Comparison of ENCODE assay signal across 11 cellular contexts in the genomic region with DNA sequence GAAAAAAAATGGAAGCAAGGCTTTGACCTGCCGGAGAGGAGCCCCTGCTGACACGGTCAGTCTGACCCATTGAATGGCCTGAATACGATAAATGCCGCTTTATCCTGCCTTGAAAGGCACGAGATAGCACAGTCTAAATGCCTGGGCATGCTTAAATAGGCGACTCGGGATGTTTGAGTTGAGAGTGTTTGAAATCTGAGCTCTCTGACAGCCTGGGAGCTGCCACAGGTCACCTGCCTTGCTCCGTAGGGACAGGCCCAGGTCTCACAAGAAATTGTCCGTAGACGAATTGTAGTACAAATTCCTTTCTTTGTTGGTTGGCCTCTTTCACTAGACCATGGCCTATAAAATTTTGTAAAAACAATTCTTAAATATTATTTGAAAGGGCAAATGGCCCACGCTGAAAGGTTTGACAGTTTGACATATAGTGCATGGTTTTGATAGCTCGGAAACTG.
DNase-seq lines count a peak whose midpoint lies in the region; ATAC-seq and TF ChIP-seq lines count a peak whose summit lies in the region.
"Had no signal": no experiment of that assay in that cellular context is flagged by ENCODE, and none has a peak within 500 bp of the region (broad histone marks: within the 10 kb centered on the region; RNA-seq: fewer than 3 reads in every experiment).

No MANE protein-coding gene starts in this region.

- POLR2A ChIA-PET in HEK293T (lab: Yijun Ruan, JAX), result interaction anchor here (0.7 to 6.4 kb wide), 4 partner anchors 21 to 73 kb away, joined by 3 to 38 read pairs (median 4); a partner anchor contains a TSS

- TF ChIP-seq CTCF in progenitor cell of endocrine pancreas (IDR thresholded peaks at IDR 0.05; ENCODE audit: unreplicated experiment), result no peak

- no peaks in the 10 kb centered on the region for H3K27me3 Mint-ChIP-seq in progenitor cell of endocrine pancreas
- H3K27me3 Mint-ChIP-seq in natural killer cell treated with Interleukin-12 subunit alpha and Interleukin-12 subunit beta and Interleukin-15 and Interleukin-18, amount 100 ng/mL, for 72 hours, result no peaks in the 10 kb centered on the region

- peaks cover 55% of the 10 kb centered on the region for H3K4me1 Mint-ChIP-seq in progenitor cell of endocrine pancreas (ENCODE audit: low read depth)
- H3K4me1 Mint-ChIP-seq in natural killer cell treated with Interleukin-12 subunit alpha and Interleukin-12 subunit beta and Interleukin-15 and Interleukin-18, amount 100 ng/mL, for 72 hours (ENCODE audit: low read depth in 2 of 2), result no peaks in the 10 kb centered on the region
- H3K4me1 Mint-ChIP-seq: activated B cell treated with CpG ODN at 0.5 μM for 24 hours had no signal

- no peaks in the 10 kb centered on the region for H3K9me3 Mint-ChIP-seq in progenitor cell of endocrine pancreas (ENCODE audit: low read depth)
- H3K9me3 Mint-ChIP-seq in natural killer cell treated with Interleukin-12 subunit alpha and Interleukin-12 subunit beta and Interleukin-15 and Interleukin-18, amount 100 ng/mL, for 72 hours, result no peaks in the 10 kb centered on the region
- H3K9me3 Mint-ChIP-seq: activated B cell treated with CpG ODN at 0.5 μM for 24 hours; CD8-positive, alpha-beta T cell had no signal

- peak overlapping the region; percentile 59 for H3K4me3 Mint-ChIP-seq in progenitor cell of endocrine pancreas (ENCODE audit: low read depth)
- H3K4me3 Mint-ChIP-seq in natural killer cell treated with Interleukin-12 subunit alpha and Interleukin-12 subunit beta and Interleukin-15 and Interleukin-18, amount 100 ng/mL, for 72 hours, result no peak overlapping the region
- H3K4me3 Mint-ChIP-seq: activated B cell treated with CpG ODN at 0.5 μM for 24 hours; CD8-positive, alpha-beta T cell had no signal

- peaks cover 20% of the 10 kb centered on the region for H3K36me3 Mint-ChIP-seq in progenitor cell of endocrine pancreas (ENCODE audit: insufficient read depth)
- no peaks in the 10 kb centered on the region for H3K36me3 Mint-ChIP-seq in natural killer cell treated with Interleukin-12 subunit alpha and Interleukin-12 subunit beta and Interleukin-15 and Interleukin-18, amount 100 ng/mL, for 72 hours
- H3K36me3 Mint-ChIP-seq: CD8-positive, alpha-beta T cell had no signal

- CTCF ChIA-PET in HEK293T (lab: Yijun Ruan, JAX), result interaction anchor here (0.5 to 0.8 kb wide), 2 partner anchors 77 to 202 kb away, joined by 3 to 4 read pairs; no protein-coding TSS in a partner anchor

- H3K27ac Mint-ChIP-seq in progenitor cell of endocrine pancreas, result peak overlapping the region; percentile 91
- no peak overlapping the region for H3K27ac Mint-ChIP-seq in natural killer cell treated with Interleukin-12 subunit alpha and Interleukin-12 subunit beta and Interleukin-15 and Interleukin-18, amount 100 ng/mL, for 72 hours
- H3K27ac Mint-ChIP-seq: activated B cell treated with CpG ODN at 0.5 μM for 24 hours; CD8-positive, alpha-beta T cell had no signal

- no peak for ATAC-seq in natural killer cell treated with Interleukin-12 subunit alpha and Interleukin-12 subunit beta and Interleukin-15 and Interleukin-18, amount 100 ng/mL, for 72 hours
- ATAC-seq: CD8-positive, alpha-beta T cell had no signal

- DNase-seq in HEK293T (ENCODE audit: extremely low spot score) (peak; percentile 55), astrocyte of the hippocampus (ENCODE audit: low read depth, low spot score) (peak; percentile 32), iPS DF 19.7 (ENCODE audit: low read depth, low spot score) (peak; percentile 67), progenitor cell of endocrine pancreas (ENCODE audit: low spot score, unreplicated experiment) (peak; percentile 18), NCI-H226 (no peak)
- DNase-seq in stimulated activated CD4-positive, alpha-beta T cell treated with anti-CD3 and anti-CD28 coated beads, Interleukin-4, amount 100 ng/mL, for 24 hours, result no peak
- no peak for DNase-seq in activated CD4-positive, alpha-beta T cell treated with anti-CD3 and anti-CD28 coated beads, Interleukin-2, amount 50 U/mL, for 1 hour
- no peak for DNase-seq in natural killer cell treated with Interleukin-12 subunit alpha and Interleukin-12 subunit beta and Interleukin-15 and Interleukin-18, amount 100 ng/mL, for 72 hours (ENCODE audit: low spot score)
- DNase-seq: activated B cell treated with CpG ODN at 0.5 μM for 24 hours; CD8-positive, alpha-beta T cell; NCI-H524 had no signal

TF ChIP-seq in HEK293T, 16 proteins besides CTCF, POLR2A, EP300 and RAD21:
- TF ChIP-seq, protein P1, sequence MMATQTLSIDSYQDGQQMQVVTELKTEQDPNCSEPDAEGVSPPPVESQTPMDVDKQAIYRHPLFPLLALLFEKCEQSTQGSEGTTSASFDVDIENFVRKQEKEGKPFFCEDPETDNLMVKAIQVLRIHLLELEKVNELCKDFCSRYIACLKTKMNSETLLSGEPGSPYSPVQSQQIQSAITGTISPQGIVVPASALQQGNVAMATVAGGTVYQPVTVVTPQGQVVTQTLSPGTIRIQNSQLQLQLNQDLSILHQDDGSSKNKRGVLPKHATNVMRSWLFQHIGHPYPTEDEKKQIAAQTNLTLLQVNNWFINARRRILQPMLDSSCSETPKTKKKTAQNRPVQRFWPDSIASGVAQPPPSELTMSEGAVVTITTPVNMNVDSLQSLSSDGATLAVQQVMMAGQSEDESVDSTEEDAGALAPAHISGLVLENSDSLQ (IDR thresholded peaks at IDR 0.05), result peak; percentile 69
- TF ChIP-seq SP1 (IDR thresholded peaks at IDR 0.05) (no peak), BHLHE40 (IDR thresholded peaks at IDR 0.05; ENCODE audit: borderline replicate concordance) (no peak), L3MBTL2 (conservative IDR thresholded peaks at IDR 0.05) (no peak), ARNT (IDR thresholded peaks at IDR 0.05) (no peak)

Comparison
In these comparisons a context has a peak if more than half of its experiments do, and no peak if none do; other contexts are left out.
1. DNase-seq: peak in HEK293T (single experiment), astrocyte of the hippocampus (single experiment), iPS DF 19.7 (single experiment) and progenitor cell of endocrine pancreas (single experiment); none in stimulated activated CD4-positive, alpha-beta T cell treated with anti-CD3 and anti-CD28 coated beads, Interleukin-4, amount 100 ng/mL, for 24 hours (single experiment), NCI-H226 (single experiment), activated CD4-positive, alpha-beta T cell treated with anti-CD3 and anti-CD28 coated beads, Interleukin-2, amount 50 U/mL, for 1 hour (single experiment) and natural killer cell treated with Interleukin-12 subunit alpha and Interleukin-12 subunit beta and Interleukin-15 and Interleukin-18, amount 100 ng/mL, for 72 hours (single experiment).